In the genomic region with DNA sequence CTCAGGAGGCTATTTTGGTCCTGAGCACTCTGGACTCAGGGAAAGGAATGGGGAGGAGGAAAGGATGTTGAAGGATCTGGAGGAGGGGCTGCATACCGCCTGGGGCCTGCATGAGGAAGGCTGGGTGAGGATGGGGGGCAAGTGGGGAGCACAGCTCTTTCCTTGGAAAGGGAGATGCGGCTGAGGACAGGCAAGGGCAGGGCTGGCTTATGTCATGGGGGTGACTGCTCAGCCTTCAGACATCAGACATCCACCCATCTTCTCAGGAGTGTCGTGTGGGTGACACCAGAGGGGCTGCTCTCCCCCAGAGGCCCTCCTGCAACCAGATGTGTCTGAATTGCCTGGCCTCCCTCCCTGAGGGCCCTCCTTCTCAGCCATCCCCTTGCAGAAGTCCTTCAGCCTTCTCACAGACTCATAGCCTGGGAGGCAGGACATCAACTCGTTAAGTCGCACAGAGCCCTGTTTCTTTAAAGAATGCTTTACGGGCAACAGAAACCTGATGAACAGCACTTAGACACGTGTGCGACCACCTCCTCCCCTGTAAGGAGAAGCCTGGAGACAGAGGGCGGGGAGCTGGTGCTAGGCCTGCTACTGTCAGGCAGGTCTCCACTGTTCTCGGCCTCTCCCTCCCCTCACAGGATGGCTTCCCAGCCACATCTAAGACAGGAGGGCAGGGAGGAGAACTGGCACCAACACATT, we compare ENCODE assay signal across 14 cellular contexts.
"Had no signal": no experiment of that assay in that cellular context is flagged by ENCODE, and none has a peak within 500 bp of the region (broad histone marks: within the 10 kb centered on the region; RNA-seq: fewer than 3 reads in every experiment).

No MANE protein-coding gene starts in this region.

- H3K4me1 ChIP-seq: left ventricle myocardium inferior, lower lobe of right lung, uterus had no signal

- H3K27me3 ChIP-seq: uterus had no signal

- ATAC-seq: lower lobe of right lung; natural killer cell treated with Interleukin-12 subunit alpha and Interleukin-12 subunit beta and Interleukin-15 and Interleukin-18, amount 100 ng/mL, for 72 hours; right cardiac atrium had no signal

- H3K36me3 ChIP-seq: left ventricle myocardium inferior, lower lobe of right lung, uterus had no signal

- H3K4me3 ChIP-seq: coronary artery, left ventricle myocardium inferior, lower lobe of right lung, smooth muscle cell, uterus had no signal

- H3K27ac ChIP-seq: coronary artery, left ventricle myocardium inferior, lower lobe of right lung, uterus had no signal

- DNase-seq: effector CD4-positive, alpha-beta T cell; endodermal cell; erythroblast; foreskin melanocyte; left ventricle myocardium inferior; lower lobe of right lung; midbrain; right cardiac atrium; stimulated activated CD4-positive, alpha-beta T cell treated with anti-CD3 and anti-CD28 coated beads, Interleukin-2, amount 100 ng/mL, for 48 hours; stimulated activated naive CD4-positive, alpha-beta T cell treated with Interleukin-2 at 50 U/mL for 16 hours; uterus had no signal

- H3K9me3 ChIP-seq: lower lobe of right lung had no signal
